Comparison of ENCODE assay signal across 14 cellular contexts in the genomic region with DNA sequence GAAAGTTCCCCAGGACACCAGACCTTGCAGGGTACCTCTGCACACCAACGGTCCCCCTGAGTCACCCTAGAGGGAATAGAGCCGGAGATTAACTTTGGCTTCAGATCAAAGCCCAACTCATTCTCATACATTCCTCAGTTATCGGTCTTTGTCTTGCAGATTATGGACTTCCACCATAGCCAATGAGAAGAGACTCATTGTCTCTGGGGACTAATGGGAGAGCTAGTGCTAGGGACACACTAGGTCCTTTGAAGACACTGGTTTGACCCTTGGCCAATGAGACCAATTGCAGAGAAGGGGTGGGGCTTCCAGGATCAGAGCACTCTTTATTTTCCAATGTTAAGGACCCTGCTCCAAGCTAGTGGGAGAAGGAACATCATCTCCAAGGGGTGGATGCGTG. TPM values are rescaled to one million over a fixed set of nuclear protein-coding genes. Genes with fewer than 3 reads are reported as not detected.
DNase-seq lines count a peak whose midpoint lies in the region; ATAC-seq and TF ChIP-seq lines count a peak whose summit lies in the region.
"Had no signal": no experiment of that assay in that cellular context is flagged by ENCODE, and none has a peak within 500 bp of the region (broad histone marks: within the 10 kb centered on the region; RNA-seq: fewer than 3 reads in every experiment).

No MANE protein-coding gene starts in this region.

- no peaks in the 10 kb centered on the region for H3K79me2 ChIP-seq in neural progenitor cell (ENCODE audit: low read depth)

- H3K27ac Mint-ChIP-seq in neural progenitor cell = peak overlapping the region; percentile 21
- H3K27ac Mint-ChIP-seq in CD8-positive, alpha-beta memory T cell = no peak overlapping the region
- H3K27ac Mint-ChIP-seq in stimulated activated memory B cell treated with anti-CD40 and anti-IgM and Interleukin-4, amounts not matched to agents 10 μg/mL and 1 μg/mL and 100 μg/mL, for 72 hours = no peak overlapping the region
- no peak overlapping the region for H3K27ac Mint-ChIP-seq in T-helper 2 cell treated with Interferon-gamma antibody and Interleukin-4, amounts not matched to agents 5 μg/mL and 100 μg/mL, for 36 hours
- H3K27ac Mint-ChIP-seq: GM23338 had no signal

- H3F3A ChIP-seq in neural progenitor cell (ENCODE audit: low read depth) = peaks cover 7% of the 10 kb centered on the region

- H3K4me2 ChIP-seq in neural progenitor cell = no peak overlapping the region
- H3K4me2 ChIP-seq: BLaER1, GM23338 had no signal

- TF ChIP-seq CTCF in neural progenitor cell (IDR thresholded peaks at IDR 0.05) = no peak

- H3K36me3 Mint-ChIP-seq in neural progenitor cell = no peaks in the 10 kb centered on the region
- H3K36me3 Mint-ChIP-seq in CD8-positive, alpha-beta memory T cell = no peaks in the 10 kb centered on the region
- no peaks in the 10 kb centered on the region for H3K36me3 Mint-ChIP-seq in stimulated activated memory B cell treated with anti-CD40 and anti-IgM and Interleukin-4, amounts not matched to agents 10 μg/mL and 1 μg/mL and 100 μg/mL, for 72 hours
- H3K36me3 Mint-ChIP-seq in T-helper 2 cell treated with Interferon-gamma antibody and Interleukin-4, amounts not matched to agents 5 μg/mL and 100 μg/mL, for 36 hours (ENCODE audit: low read depth) = no peaks in the 10 kb centered on the region

- H3K9me3 ChIP-seq in neural progenitor cell (ENCODE audit: low read depth) = no peaks in the 10 kb centered on the region
- no peaks in the 10 kb centered on the region for H3K9me3 ChIP-seq in CD8-positive, alpha-beta memory T cell (ENCODE audit: low read length)
- H3K9me3 ChIP-seq: BLaER1 had no signal

- no peak overlapping the region for H2AFZ ChIP-seq in neural progenitor cell (replicated peaks)
- H2AFZ ChIP-seq: GM23338 had no signal

- H3K27me3 Mint-ChIP-seq in neural progenitor cell (ENCODE audit: insufficient read depth, low read depth) = peaks cover 17% of the 10 kb centered on the region
- peaks cover 23 to 62% of the 10 kb centered on the region in 2 donors for H3K27me3 Mint-ChIP-seq in CD8-positive, alpha-beta memory T cell
- peaks cover 68% of the 10 kb centered on the region for H3K27me3 Mint-ChIP-seq in stimulated activated memory B cell treated with anti-CD40 and anti-IgM and Interleukin-4, amounts not matched to agents 10 μg/mL and 1 μg/mL and 100 μg/mL, for 72 hours
- H3K27me3 Mint-ChIP-seq in T-helper 2 cell treated with Interferon-gamma antibody and Interleukin-4, amounts not matched to agents 5 μg/mL and 100 μg/mL, for 36 hours (ENCODE audit: low read depth) = peaks cover 10% of the 10 kb centered on the region

- peaks cover 3% of the 10 kb centered on the region for H3K4me1 ChIP-seq in neural progenitor cell
- no peaks in the 10 kb centered on the region for H3K4me1 ChIP-seq in CD8-positive, alpha-beta memory T cell (ENCODE audit: insufficient read depth, low read length)
- H3K4me1 ChIP-seq: BLaER1 had no signal

- H3K4me3 ChIP-seq in neural progenitor cell = no peak overlapping the region
- no peak overlapping the region for H3K4me3 ChIP-seq in CD8-positive, alpha-beta memory T cell (ENCODE audit: low read length)
- H3K4me3 ChIP-seq: BLaER1, GM23338 had no signal

- ATAC-seq in GM21737 (IDR thresholded peaks at IDR 0.05; ENCODE audit: unreplicated experiment) = no peak
- ATAC-seq in stimulated activated memory B cell treated with anti-CD40 and anti-IgM and Interleukin-4, amounts not matched to agents 10 μg/mL and 1 μg/mL and 100 μg/mL, for 72 hours = no peak
- ATAC-seq: GM23338 had no signal

- H3K27ac ChIP-seq in neural progenitor cell = no peak overlapping the region
- no peak overlapping the region for H3K27ac ChIP-seq in CD8-positive, alpha-beta memory T cell (ENCODE audit: low read depth, low read length)
- H3K27ac ChIP-seq: BLaER1 had no signal

- no peaks in the 10 kb centered on the region for H4K20me1 ChIP-seq in neural progenitor cell (ENCODE audit: low read depth)
- H4K20me1 ChIP-seq: BLaER1 had no signal

- H3K36me3 ChIP-seq in neural progenitor cell = no peaks in the 10 kb centered on the region
- H3K36me3 ChIP-seq in CD8-positive, alpha-beta memory T cell (ENCODE audit: insufficient read depth, low read length) = no peaks in the 10 kb centered on the region
- H3K36me3 ChIP-seq: BLaER1 had no signal

- H3K4me3 Mint-ChIP-seq in neural progenitor cell = no peak overlapping the region
- no peak overlapping the region for H3K4me3 Mint-ChIP-seq in CD8-positive, alpha-beta memory T cell
- no peak overlapping the region for H3K4me3 Mint-ChIP-seq in stimulated activated memory B cell treated with anti-CD40 and anti-IgM and Interleukin-4, amounts not matched to agents 10 μg/mL and 1 μg/mL and 100 μg/mL, for 72 hours
- H3K4me3 Mint-ChIP-seq in T-helper 2 cell treated with Interferon-gamma antibody and Interleukin-4, amounts not matched to agents 5 μg/mL and 100 μg/mL, for 36 hours = no peak overlapping the region
- H3K4me3 Mint-ChIP-seq: GM23338 had no signal

- peak; percentile 36 for DNase-seq in ELF-1 (ENCODE audit: low read depth, low spot score)
- peak; percentile 13 for DNase-seq in SK-MEL-5 (ENCODE audit: low read depth, low spot score)
- peak; percentile 46 for DNase-seq in globus pallidus (ENCODE audit: low spot score)
- DNase-seq in neural progenitor cell (ENCODE audit: low spot score) = no peak
- no peak for DNase-seq in CD8-positive, alpha-beta memory T cell
- DNase-seq in T-helper 2 cell treated with Interferon-gamma antibody and Interleukin-4, amounts not matched to agents 5 μg/mL and 100 μg/mL, for 36 hours (ENCODE audit: low spot score) = no peak
- DNase-seq: 8988T, AML-193, DMS53, H9 had no signal

- CTCF ChIA-PET in CD8-positive, alpha-beta memory T cell (lab: Charles Lee) = no interaction called here

- peaks cover 30% of the 10 kb centered on the region for H3K4me1 Mint-ChIP-seq in neural progenitor cell
- H3K4me1 Mint-ChIP-seq in CD8-positive, alpha-beta memory T cell = no peaks in the 10 kb centered on the region
- no peaks in the 10 kb centered on the region for H3K4me1 Mint-ChIP-seq in stimulated activated memory B cell treated with anti-CD40 and anti-IgM and Interleukin-4, amounts not matched to agents 10 μg/mL and 1 μg/mL and 100 μg/mL, for 72 hours
- H3K4me1 Mint-ChIP-seq in T-helper 2 cell treated with Interferon-gamma antibody and Interleukin-4, amounts not matched to agents 5 μg/mL and 100 μg/mL, for 36 hours (ENCODE audit: low read depth) = no peaks in the 10 kb centered on the region

- POLR2A ChIA-PET in CD8-positive, alpha-beta memory T cell (lab: Charles Lee) = no interaction called here

- peaks cover 2% of the 10 kb centered on the region for H3K9me3 Mint-ChIP-seq in neural progenitor cell
- peaks cover 0 to 7% (median 0%) of the 10 kb centered on the region in 5 donors for H3K9me3 Mint-ChIP-seq in CD8-positive, alpha-beta memory T cell
- H3K9me3 Mint-ChIP-seq in stimulated activated memory B cell treated with anti-CD40 and anti-IgM and Interleukin-4, amounts not matched to agents 10 μg/mL and 1 μg/mL and 100 μg/mL, for 72 hours = peaks cover 6% of the 10 kb centered on the region
- no peaks in the 10 kb centered on the region for H3K9me3 Mint-ChIP-seq in T-helper 2 cell treated with Interferon-gamma antibody and Interleukin-4, amounts not matched to agents 5 μg/mL and 100 μg/mL, for 36 hours
- H3K9me3 Mint-ChIP-seq: GM23338, H9 had no signal

- H3K27me3 ChIP-seq in neural progenitor cell = peaks cover 6% of the 10 kb centered on the region
- H3K27me3 ChIP-seq in CD8-positive, alpha-beta memory T cell (ENCODE audit: insufficient read depth, low read length, poor library complexity, severe bottlenecking) = no peaks in the 10 kb centered on the region

- H3K9ac ChIP-seq in neural progenitor cell = no peak overlapping the region
- H3K9ac ChIP-seq: BLaER1 had no signal

- in situ Hi-C loops in SK-MEL-5 (cut with HindIII; ENCODE audit: low pct_unique_long_range_greater_than_20kb, low sequenced_read_pairs) = no loop called here

RNA-seq across cellular contexts. Expression of gene KLK7, which starts 6.1 kb away (rescaled TPM):
- total RNA-seq in SK-MEL-5 (2014; rRNA removed; shearing (Covaris generic)) = not detected in 2 replicates
- not detected in 2 replicates for polyA plus RNA-seq in SK-MEL-5 (2015; cell fraction: cytosol; rRNA removed)
- not detected in 2 replicates for polyA plus RNA-seq in SK-MEL-5 (2015; cell fraction: nucleus; rRNA removed)
- 0.28 and 0.36 TPM in 2 replicates for total RNA-seq in neural progenitor cell (ENCODE audit: low replicate concordance)
- total RNA-seq in CD8-positive, alpha-beta memory T cell = not detected
- not detected for polyA plus RNA-seq in CD8-positive, alpha-beta memory T cell

RNA-seq across cellular contexts. Expression of gene KLK6, which starts 8.2 kb away (rescaled TPM):
- total RNA-seq in SK-MEL-5 (2014; rRNA removed; shearing (Covaris generic)) = not detected in 2 replicates
- not detected in 2 replicates for polyA plus RNA-seq in SK-MEL-5 (2015; cell fraction: cytosol; rRNA removed)
- polyA plus RNA-seq in SK-MEL-5 (2015; cell fraction: nucleus; rRNA removed) = 0.42 TPM in 1 of 2 replicates, not detected in the other
- total RNA-seq in neural progenitor cell (ENCODE audit: low replicate concordance) = not detected in 2 replicates
- not detected for total RNA-seq in CD8-positive, alpha-beta memory T cell
- polyA plus RNA-seq in CD8-positive, alpha-beta memory T cell = not detected

RNA-seq across cellular contexts. Expression of gene KLK8, which starts 23.8 kb away (rescaled TPM):
- total RNA-seq in SK-MEL-5 (2014; rRNA removed; shearing (Covaris generic)) = 0.96 TPM in 1 of 2 replicates, not detected in the other
- not detected in 2 replicates for polyA plus RNA-seq in SK-MEL-5 (2015; cell fraction: cytosol; rRNA removed)
- polyA plus RNA-seq in SK-MEL-5 (2015; cell fraction: nucleus; rRNA removed) = 0.43 TPM in 1 of 2 replicates, not detected in the other
- 0.46 TPM in 1 of 2 replicates, not detected in the other for total RNA-seq in neural progenitor cell (ENCODE audit: low replicate concordance)
- not detected for total RNA-seq in CD8-positive, alpha-beta memory T cell
- polyA plus RNA-seq in CD8-positive, alpha-beta memory T cell = not detected

RNA-seq across cellular contexts. Expression of gene KLK5, which starts 24.8 kb away (rescaled TPM):
- not detected in 2 replicates for total RNA-seq in SK-MEL-5 (2014; rRNA removed; shearing (Covaris generic))
- not detected in 2 replicates for polyA plus RNA-seq in SK-MEL-5 (2015; cell fraction: cytosol; rRNA removed)
- not detected in 2 replicates for polyA plus RNA-seq in SK-MEL-5 (2015; cell fraction: nucleus; rRNA removed)
- not detected in 2 replicates for total RNA-seq in neural progenitor cell (ENCODE audit: low replicate concordance)
- total RNA-seq in CD8-positive, alpha-beta memory T cell = not detected
- polyA plus RNA-seq in CD8-positive, alpha-beta memory T cell = not detected
- total RNA-seq: H9 had no signal
- polyA plus RNA-seq: GM23338 had no signal

RNA-seq across cellular contexts. Expression of gene KLK10, which starts 41.9 kb away (rescaled TPM):
- not detected in 2 replicates for total RNA-seq in SK-MEL-5 (2014; rRNA removed; shearing (Covaris generic))
- 0.05 TPM in 1 of 2 replicates, not detected in the other for polyA plus RNA-seq in SK-MEL-5 (2015; cell fraction: cytosol; rRNA removed)
- polyA plus RNA-seq in SK-MEL-5 (2015; cell fraction: nucleus; rRNA removed) = 0.28 and 1.4 TPM in 2 replicates
- 1.9 TPM in 1 of 2 replicates, not detected in the other for total RNA-seq in neural progenitor cell (ENCODE audit: low replicate concordance)
- total RNA-seq in CD8-positive, alpha-beta memory T cell = not detected
- polyA plus RNA-seq in CD8-positive, alpha-beta memory T cell = not detected

Comparison
In these comparisons a context has a peak if more than half of its experiments do, and no peak if none do; other contexts are left out.
1. DNase-seq: peak in ELF-1 (single experiment), SK-MEL-5 (single experiment) and globus pallidus (single experiment); none in neural progenitor cell (single experiment), CD8-positive, alpha-beta memory T cell (0 of 5) and T-helper 2 cell treated with Interferon-gamma antibody and Interleukin-4, amounts not matched to agents 5 μg/mL and 100 μg/mL, for 36 hours (single experiment).